Comparison of ENCODE assay signal across 10 cellular contexts in the genomic region with DNA sequence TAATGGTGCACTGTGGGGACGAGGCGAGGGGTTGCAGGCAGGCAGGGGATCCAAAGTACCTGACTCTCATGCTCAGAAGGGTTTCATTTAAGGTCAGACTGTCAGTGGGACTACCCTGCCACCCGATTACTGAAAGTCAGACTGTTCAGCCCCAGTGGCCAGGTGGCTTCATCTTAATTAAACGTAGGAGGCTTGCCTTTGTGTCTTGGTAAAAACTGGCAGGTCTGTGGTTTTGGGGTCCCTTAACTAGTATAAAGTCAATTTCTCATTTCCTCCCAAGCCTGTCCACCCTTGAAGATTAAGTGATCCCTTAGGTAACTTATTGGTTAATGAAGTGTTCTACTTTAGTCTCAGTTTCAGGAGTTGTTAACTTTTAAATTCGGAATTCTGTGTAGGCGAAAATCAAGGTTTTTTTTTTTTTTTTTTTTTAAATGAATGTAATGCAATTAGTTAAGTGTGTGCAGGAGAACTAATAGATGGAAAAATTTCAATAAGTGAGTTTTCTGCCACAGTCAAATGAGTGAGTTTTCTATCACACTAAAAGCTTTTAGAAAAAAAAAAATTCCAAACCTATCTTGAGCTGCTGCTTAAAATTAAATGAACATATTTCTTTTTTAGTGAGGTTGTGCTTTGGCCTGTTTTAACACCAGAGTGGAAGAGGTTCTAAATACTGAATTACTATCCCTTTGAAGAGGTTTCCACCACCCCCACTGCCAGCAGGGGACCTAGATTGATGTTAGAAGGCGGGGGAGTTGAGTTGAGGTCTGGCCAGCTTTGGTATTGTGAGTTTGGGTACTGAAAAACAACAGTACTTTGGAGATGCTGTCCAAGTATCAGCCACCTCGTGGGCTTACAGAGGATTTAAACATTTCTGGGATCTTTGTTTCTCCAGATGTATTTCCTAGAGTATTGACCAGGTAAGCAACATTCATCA. TPM values are rescaled to one million over a fixed set of nuclear protein-coding genes. Genes with fewer than 3 reads are reported as not detected.
DNase-seq lines count a peak whose midpoint lies in the region; ATAC-seq, FAIRE-seq and TF ChIP-seq lines count a peak whose summit lies in the region.
"Had no signal": no experiment of that assay in that cellular context is flagged by ENCODE, and none has a peak within 500 bp of the region (broad histone marks: within the 10 kb centered on the region; RNA-seq: fewer than 3 reads in every experiment).

No MANE protein-coding gene starts in this region.

- H3K27me3 ChIP-seq in naive thymus-derived CD4-positive, alpha-beta T cell (ENCODE audit: control insufficient read depth in 2 of 2, insufficient read depth in 2 of 2, low read length in 2 of 2) = no peaks in the 10 kb centered on the region
- no peaks in the 10 kb centered on the region for H3K27me3 ChIP-seq in HepG2 (ENCODE audit: control insufficient read depth in 1 of 2, insufficient read depth in 2 of 2, low read length in 2 of 2)
- H3K27me3 ChIP-seq in trophoblast cell (ENCODE audit: insufficient read depth, low read length) = no peaks in the 10 kb centered on the region

- WGBS in HepG2 (ENCODE audit: low lambda C conversion rate) = 90% methylated on average over 7 of the region's 8 CpGs
- WGBS in trophoblast cell (ENCODE audit: extremely low coverage, insufficient coverage, insufficient read length) = no CpG with 5 or more reads among the region's 8 CpGs

- no peak overlapping the region for H3K14ac ChIP-seq in trophoblast cell (ENCODE audit: low read length)

- BruUV-seq in HepG2 (replicated peaks; lab: Mats Ljungman, UMichigan) = no TSS peak

- H2BK120ac ChIP-seq in trophoblast cell (ENCODE audit: insufficient read depth, low read length, poor library complexity) = no peak overlapping the region

- no peak for TF ChIP-seq POLR2A in HepG2 (IDR thresholded peaks at IDR 0.05; ENCODE audit: insufficient read depth in 1 of 2, low read depth in 2 of 2, low read length in 2 of 2)

- H3K23ac ChIP-seq in trophoblast cell (ENCODE audit: low read length) = no peak overlapping the region

- H3K79me1 ChIP-seq in trophoblast cell (ENCODE audit: low read length) = no peaks in the 10 kb centered on the region

- H3K4me1 ChIP-seq in naive thymus-derived CD4-positive, alpha-beta T cell (ENCODE audit: control insufficient read depth in 2 of 2, insufficient read depth in 2 of 2, low read length in 2 of 2) = peaks cover 18 to 22% of the 10 kb centered on the region in 2 donors
- H3K4me1 ChIP-seq in HepG2 (ENCODE audit: insufficient read depth, low read length) (peaks cover 97% of the 10 kb centered on the region), trophoblast cell (ENCODE audit: control insufficient read depth in 1 of 2, insufficient read depth in 2 of 2, low read length in 2 of 2) (no peaks in the 10 kb centered on the region)

- peak overlapping the region; percentile 2 to 35 (median 22) for H3K4me3 Mint-ChIP-seq in nephron
- H3K4me3 Mint-ChIP-seq in naive thymus-derived CD4-positive, alpha-beta T cell = peak overlapping the region in 1 of 10 donors; percentile 22

- intact Hi-C loops in naive thymus-derived CD4-positive, alpha-beta T cell (cut with micrococcal nuclease) = no loop called here
- intact Hi-C loops in HepG2 (cut with micrococcal nuclease; ENCODE audit: unreplicated experiment) = no loop called here

- ATAC-seq in GM18868 (IDR thresholded peaks at IDR 0.05; ENCODE audit: unreplicated experiment) (peak; percentile 72), GM21786 (IDR thresholded peaks at IDR 0.05; ENCODE audit: unreplicated experiment) (peak; percentile 61), HG03460 (IDR thresholded peaks at IDR 0.05; ENCODE audit: unreplicated experiment) (peak; percentile 72), HepG2 (no peak)
- ATAC-seq in naive thymus-derived CD4-positive, alpha-beta T cell = no peak

- no peaks in the 10 kb centered on the region for H4K20me1 ChIP-seq in HepG2 (ENCODE audit: insufficient read depth, low read length)

- no peak for TF ChIP-seq EP300 in HepG2 (IDR thresholded peaks at IDR 0.05; ENCODE audit: low read depth in 2 of 2, low read length in 2 of 2)
- TF ChIP-seq EP300 in HepG2 (CRISPR knock-in tag; IDR thresholded peaks at IDR 0.05; ENCODE audit: borderline replicate concordance) = no peak

- no peak overlapping the region for H2AK5ac ChIP-seq in trophoblast cell (ENCODE audit: low read length)

- H2BK5ac ChIP-seq in trophoblast cell (ENCODE audit: low read depth, low read length, poor library complexity) = no peak overlapping the region

- H3K36me3 ChIP-seq in naive thymus-derived CD4-positive, alpha-beta T cell (ENCODE audit: control insufficient read depth in 2 of 3, insufficient read depth in 3 of 3, low read length in 3 of 3) = no peaks in the 10 kb centered on the region
- H3K36me3 ChIP-seq in HepG2 (replicated peaks in 1 of 2; ENCODE audit: control insufficient read depth in 1 of 2, insufficient read depth in 2 of 2, low read length in 2 of 2) (no peaks in the 10 kb centered on the region), trophoblast cell (ENCODE audit: control insufficient read depth in 1 of 2, insufficient read depth in 2 of 2, low read length in 2 of 2) (no peaks in the 10 kb centered on the region)

- no peak overlapping the region for H3K18ac ChIP-seq in trophoblast cell (ENCODE audit: low read length)

- no peak for TF ChIP-seq RAD21 in HepG2 (CRISPR knock-in tag; IDR thresholded peaks at IDR 0.05)

- TF ChIP-seq CTCF in nephron (IDR thresholded peaks at IDR 0.05; ENCODE audit: unreplicated experiment in 3 of 3) (no peak), HepG2 (CRISPR knock-in tag; IDR thresholded peaks at IDR 0.05) (no peak)

- H3K9me3 Mint-ChIP-seq in nephron = no peaks in the 10 kb centered on the region
- no peaks in the 10 kb centered on the region for H3K9me3 Mint-ChIP-seq in naive thymus-derived CD4-positive, alpha-beta T cell

- peak overlapping the region; percentile 81 to 91 (median 87) for H3K27ac Mint-ChIP-seq in nephron
- H3K27ac Mint-ChIP-seq in naive thymus-derived CD4-positive, alpha-beta T cell = peak overlapping the region in 1 of 9 donors; percentile 26
- H3K27ac Mint-ChIP-seq: progenitor cell of endocrine pancreas had no signal

- FAIRE-seq in HepG2 (lab: Jason Lieb, UNC) = no peak

- no peak overlapping the region for H4K8ac ChIP-seq in trophoblast cell (ENCODE audit: low read depth, low read length)

- DNase-seq in naive thymus-derived CD4-positive, alpha-beta T cell = no peak
- DNase-seq in HepG2 (ENCODE audit: low spot score) (no peak), trophoblast cell (no peak), NCI-H748 (lab: John Stamatoyannopoulos, UW; ENCODE audit: unreplicated experiment) (no peak)
- DNase-seq: NCI-H146 had no signal

- no peak overlapping the region for H4K12ac ChIP-seq in trophoblast cell (ENCODE audit: low read depth, low read length)

- no peak overlapping the region for H3K27ac ChIP-seq in naive thymus-derived CD4-positive, alpha-beta T cell (ENCODE audit: low read depth, low read length)
- H3K27ac ChIP-seq in HepG2 (ENCODE audit: extremely low read length, insufficient read depth, low read length) = no peak overlapping the region
- no peak overlapping the region for H3K27ac ChIP-seq in trophoblast cell (ENCODE audit: low read depth, low read length)

- in situ Hi-C loops in HepG2 (cut with HindIII; ENCODE audit: extremely low pct_ligation_motif_present, low pct_unique_long_range_greater_than_20kb) = no loop called here

- POLR2A ChIA-PET in naive thymus-derived CD4-positive, alpha-beta T cell (lab: Charles Lee) = interaction anchor here (0.6 to 8.2 kb wide), 5 partner anchors 10 to 46 kb away, joined by 3 to 96 read pairs (median 5); a partner anchor contains a TSS
- POLR2A ChIA-PET in HepG2 (lab: Yijun Ruan, JAX) = interaction anchor here (12.6 kb wide), 1 partner anchor 15 kb away, joined by 120 read pairs; a partner anchor contains a TSS

- no peaks in the 10 kb centered on the region for H3K27me3 Mint-ChIP-seq in nephron (ENCODE audit: low read depth)
- no peaks in the 10 kb centered on the region for H3K27me3 Mint-ChIP-seq in naive thymus-derived CD4-positive, alpha-beta T cell

- H3K9me3 ChIP-seq in naive thymus-derived CD4-positive, alpha-beta T cell (ENCODE audit: control insufficient read depth in 2 of 3, low read length in 3 of 3) = no peaks in the 10 kb centered on the region
- H3K9me3 ChIP-seq in HepG2 (ENCODE audit: low read length) (no peaks in the 10 kb centered on the region), trophoblast cell (ENCODE audit: insufficient read depth, low read depth, low read length) (no peaks in the 10 kb centered on the region)

- peaks cover 92% of the 10 kb centered on the region for H3K4me1 Mint-ChIP-seq in nephron
- H3K4me1 Mint-ChIP-seq in naive thymus-derived CD4-positive, alpha-beta T cell = peaks cover 44 to 87% (median 72%) of the 10 kb centered on the region in 7 donors

- peaks cover 21% of the 10 kb centered on the region for H3K36me3 Mint-ChIP-seq in nephron (ENCODE audit: low read depth)
- H3K36me3 Mint-ChIP-seq in naive thymus-derived CD4-positive, alpha-beta T cell = peaks cover 0 to 20% (median 9%) of the 10 kb centered on the region in 5 donors

- H3K79me2 ChIP-seq in HepG2 (ENCODE audit: insufficient read depth, low read length) = no peaks in the 10 kb centered on the region
- no peaks in the 10 kb centered on the region for H3K79me2 ChIP-seq in trophoblast cell (ENCODE audit: control insufficient read depth, insufficient read depth, low read length, poor library complexity)

- H3K4me3 ChIP-seq in naive thymus-derived CD4-positive, alpha-beta T cell (ENCODE audit: low read length) = no peak overlapping the region
- H3K4me3 ChIP-seq in HepG2 (replicated peaks in 1 of 3; ENCODE audit: insufficient read depth in 1 of 3, low read depth in 2 of 3, low read length in 3 of 3) (no peak overlapping the region), trophoblast cell (ENCODE audit: low read depth, low read length) (no peak overlapping the region)

- no peak overlapping the region for H3K4me2 ChIP-seq in HepG2 (ENCODE audit: low read depth, low read length)
- no peak overlapping the region for H3K4me2 ChIP-seq in trophoblast cell (ENCODE audit: low read length)

- H2AFZ ChIP-seq in HepG2 (ENCODE audit: low read length) (no peak overlapping the region), trophoblast cell (ENCODE audit: insufficient read depth, low read length, poor library complexity) (no peak overlapping the region)

- CTCF ChIA-PET in naive thymus-derived CD4-positive, alpha-beta T cell (lab: Charles Lee) = interaction anchor here (2.0 kb wide), 1 partner anchor 15 kb away, joined by 8 read pairs; a partner anchor contains a TSS
- CTCF ChIA-PET in HepG2 (lab: Yijun Ruan, JAX; ENCODE audit: low intra/inter-chr PET ratio, low total read pairs) = no interaction called here

- H3K9ac ChIP-seq in HepG2 (ENCODE audit: insufficient read depth, low read depth, low read length) (no peak overlapping the region), trophoblast cell (ENCODE audit: low read length) (no peak overlapping the region)

- no peak overlapping the region for H3K4ac ChIP-seq in trophoblast cell (ENCODE audit: low read depth, low read length)

- H2BK12ac ChIP-seq in trophoblast cell (ENCODE audit: low read length) = no peak overlapping the region

- no peak overlapping the region for H4K91ac ChIP-seq in trophoblast cell (ENCODE audit: low read depth, low read length)

RNA-seq across cellular contexts. Expression of a gene that starts 15.2 kb away (rescaled TPM):
- total RNA-seq in naive thymus-derived CD4-positive, alpha-beta T cell = 100 to 1,000 TPM in 1 of 5 experiments, 10 to 100 TPM in 4; 66.7 to 118 (median 90.7) TPM
- 10 to 100 TPM; 15.1 to 15.3 TPM for polyA plus RNA-seq in naive thymus-derived CD4-positive, alpha-beta T cell
- total RNA-seq in HepG2 (2016; rRNA removed; fragmentation: Illumina TruSeq; extraction: Trizol) = 10.1 and 11.4 TPM in 2 replicates
- total RNA-seq in HepG2 (2016; cell fraction: cytosol; rRNA removed; fragmentation: Illumina TruSeq; extraction: Trizol; ENCODE audit: low read depth) = 1.5 and 2.1 TPM in 2 replicates
- 11.8 and 12.0 TPM in 2 replicates for total RNA-seq in HepG2 (2016; cell fraction: insoluble cytoplasmic fraction; rRNA removed; fragmentation: Illumina TruSeq; extraction: Trizol)
- 3.9 and 4.1 TPM in 2 replicates for total RNA-seq in HepG2 (2016; cell fraction: membrane; rRNA removed; fragmentation: Illumina TruSeq; extraction: Trizol)
- 32.1 and 34.1 TPM in 2 replicates for total RNA-seq in HepG2 (2016; cell fraction: nucleus; rRNA removed; fragmentation: Illumina TruSeq; extraction: Trizol)
- polyA plus RNA-seq in HepG2 (2011; rRNA removed) = 6.3 and 10.0 TPM in 2 replicates
- 4.4 and 4.5 TPM in 2 replicates for polyA plus RNA-seq in HepG2 (2011; cell fraction: cytosol; rRNA removed)
- polyA plus RNA-seq in HepG2 (2011; cell fraction: nucleus; rRNA removed) = 9.3 and 10.4 TPM in 2 replicates
- 9.7 and 13.7 TPM in 2 replicates for polyA plus RNA-seq in HepG2 (2012)
- 0.59 and 0.74 TPM in 2 replicates for polyA plus RNA-seq in HepG2 (2016; cell fraction: cytosol; fragmentation: Illumina TruSeq; extraction: Trizol; ENCODE audit: low read depth)
- polyA plus RNA-seq in HepG2 (2016; cell fraction: insoluble cytoplasmic fraction; fragmentation: Illumina TruSeq; extraction: Trizol; ENCODE audit: low read depth) = 5.4 and 5.7 TPM in 2 replicates
- polyA plus RNA-seq in HepG2 (2016; cell fraction: membrane; fragmentation: Illumina TruSeq; extraction: Trizol; ENCODE audit: low read depth) = 0.90 and 1.2 TPM in 2 replicates
- polyA plus RNA-seq in HepG2 (2016; cell fraction: nucleus; fragmentation: Illumina TruSeq; extraction: Trizol; ENCODE audit: insufficient read depth, low read depth) = 12.6 and 14.0 TPM in 2 replicates
- polyA minus RNA-seq in HepG2 (2011; rRNA and poly(A)+ RNA removed; ENCODE audit: low replicate concordance) = 31.4 and 330 TPM in 2 replicates
- polyA minus RNA-seq in HepG2 (2011; cell fraction: cytosol; rRNA and poly(A)+ RNA removed) = 12.1 and 15.5 TPM in 2 replicates
- polyA minus RNA-seq in HepG2 (2011; cell fraction: nucleus; rRNA and poly(A)+ RNA removed) = 75.3 and 85.2 TPM in 2 replicates
- polyA plus RNA-seq in trophoblast cell (2013) = 1.1 TPM in 2 replicates

RNA-seq across cellular contexts. Expression of a gene that starts 41.2 kb away (rescaled TPM):
- total RNA-seq in naive thymus-derived CD4-positive, alpha-beta T cell = 10 to 100 TPM in 4 of 5 experiments, 1 to 10 TPM in 1; 9.2 to 20.0 (median 16.0) TPM
- 10 to 100 TPM; 28.6 to 31.0 TPM for polyA plus RNA-seq in naive thymus-derived CD4-positive, alpha-beta T cell
- 14.1 and 28.9 TPM in 2 replicates for total RNA-seq in HepG2 (2016; rRNA removed; fragmentation: Illumina TruSeq; extraction: Trizol)
- 9.1 and 10.4 TPM in 2 replicates for total RNA-seq in HepG2 (2016; cell fraction: cytosol; rRNA removed; fragmentation: Illumina TruSeq; extraction: Trizol; ENCODE audit: low read depth)
- total RNA-seq in HepG2 (2016; cell fraction: insoluble cytoplasmic fraction; rRNA removed; fragmentation: Illumina TruSeq; extraction: Trizol) = 15.7 and 30.9 TPM in 2 replicates
- total RNA-seq in HepG2 (2016; cell fraction: membrane; rRNA removed; fragmentation: Illumina TruSeq; extraction: Trizol) = 10.4 and 11.0 TPM in 2 replicates
- total RNA-seq in HepG2 (2016; cell fraction: nucleus; rRNA removed; fragmentation: Illumina TruSeq; extraction: Trizol) = 35.9 and 39.6 TPM in 2 replicates
- 18.5 and 19.4 TPM in 2 replicates for polyA plus RNA-seq in HepG2 (2011; rRNA removed)
- polyA plus RNA-seq in HepG2 (2011; cell fraction: cytosol; rRNA removed) = 25.4 and 26.1 TPM in 2 replicates
- polyA plus RNA-seq in HepG2 (2011; cell fraction: nucleus; rRNA removed) = 23.9 and 25.8 TPM in 2 replicates
- polyA plus RNA-seq in HepG2 (2012) = 13.5 and 16.1 TPM in 2 replicates
- 2.1 and 2.6 TPM in 2 replicates for polyA plus RNA-seq in HepG2 (2016; cell fraction: cytosol; fragmentation: Illumina TruSeq; extraction: Trizol; ENCODE audit: low read depth)
- 11.5 and 12.3 TPM in 2 replicates for polyA plus RNA-seq in HepG2 (2016; cell fraction: insoluble cytoplasmic fraction; fragmentation: Illumina TruSeq; extraction: Trizol; ENCODE audit: low read depth)
- 4.8 and 5.8 TPM in 2 replicates for polyA plus RNA-seq in HepG2 (2016; cell fraction: membrane; fragmentation: Illumina TruSeq; extraction: Trizol; ENCODE audit: low read depth)
- 26.9 and 28.6 TPM in 2 replicates for polyA plus RNA-seq in HepG2 (2016; cell fraction: nucleus; fragmentation: Illumina TruSeq; extraction: Trizol; ENCODE audit: insufficient read depth, low read depth)
- polyA minus RNA-seq in HepG2 (2011; rRNA and poly(A)+ RNA removed; ENCODE audit: low replicate concordance) = 41.6 and 45.0 TPM in 2 replicates
- polyA minus RNA-seq in HepG2 (2011; cell fraction: cytosol; rRNA and poly(A)+ RNA removed) = 10.6 and 13.7 TPM in 2 replicates
- 63.1 and 66.0 TPM in 2 replicates for polyA minus RNA-seq in HepG2 (2011; cell fraction: nucleus; rRNA and poly(A)+ RNA removed)
- 12.2 and 12.4 TPM in 2 replicates for polyA plus RNA-seq in trophoblast cell (2013)

Comparison
In these comparisons a context has a peak if more than half of its experiments do, and no peak if none do; other contexts are left out.
1. ATAC-seq: peak in GM18868 (single experiment), GM21786 (single experiment) and HG03460 (single experiment); none in naive thymus-derived CD4-positive, alpha-beta T cell (single experiment) and HepG2 (single experiment).